Comparison of ENCODE assay signal across 10 cellular contexts in genomic region chr2:88754585-88755305, GRCh38.
DNase-seq lines count a peak whose midpoint lies in the region; ATAC-seq and TF ChIP-seq lines count a peak whose summit lies in the region.
"Had no signal": no experiment of that assay in that cellular context is flagged by ENCODE, and none has a peak within 500 bp of the region (broad histone marks: within the 10 kb centered on the region; RNA-seq: fewer than 3 reads in every experiment).

No MANE protein-coding gene starts in this region.

- peak overlapping the region; percentile 67 to 98 for H3K27ac Mint-ChIP-seq in activated naive CD4-positive, alpha-beta T cell treated with anti-CD3 and anti-CD28 coated beads, Interleukin-2, amount 50 U/mL, for 72 hours

- DNase-seq in GM13977 (ENCODE audit: low spot score), result peak; percentile 40
- DNase-seq in activated naive CD4-positive, alpha-beta T cell treated with anti-CD3 and anti-CD28 coated beads, Interleukin-2, amount 50 U/mL, for 72 hours (ENCODE audit: low spot score in 2 of 2), result no peak
- DNase-seq in NCI-H2196 (lab: John Stamatoyannopoulos, UW; ENCODE audit: unreplicated experiment), result no peak
- DNase-seq in DMS153 (lab: John Stamatoyannopoulos, UW), result no peak
- DNase-seq in effector CD8-positive, alpha-beta T cell (lab: John Stamatoyannopoulos, UW), result no peak
- no peak for DNase-seq in NK-92 (lab: John Stamatoyannopoulos, UW; ENCODE audit: unreplicated experiment)
- DNase-seq: activated T-cell treated with anti-CD3 and anti-CD28 coated beads, Interleukin-2, amount 50 U/mL, for 4 hours; NCI-H1694 had no signal

- no peak for TF ChIP-seq CTCF in GM13977 (IDR thresholded peaks at IDR 0.05; ENCODE audit: extremely low read depth, insufficient read depth, missing control alignments)

- peak; percentile 41 for ATAC-seq in GM21360 (IDR thresholded peaks at IDR 0.05; ENCODE audit: unreplicated experiment)
- peak; percentile 18 for ATAC-seq in HG03342 (IDR thresholded peaks at IDR 0.05; ENCODE audit: unreplicated experiment)
- peak; percentile 15 to 30 for ATAC-seq in activated naive CD4-positive, alpha-beta T cell treated with anti-CD3 and anti-CD28 coated beads, Interleukin-2, amount 50 U/mL, for 72 hours

- peaks cover 36 to 87% of the 10 kb centered on the region in 2 donors for H3K36me3 Mint-ChIP-seq in activated naive CD4-positive, alpha-beta T cell treated with anti-CD3 and anti-CD28 coated beads, Interleukin-2, amount 50 U/mL, for 72 hours

- in situ Hi-C loops in GM13977 (cut with MboI; ENCODE audit: low pct_unique_long_range_greater_than_20kb, low sequenced_read_pairs, unreplicated experiment), result no loop called here

- peaks cover 11 to 14% of the 10 kb centered on the region in 2 donors for H3K9me3 Mint-ChIP-seq in activated naive CD4-positive, alpha-beta T cell treated with anti-CD3 and anti-CD28 coated beads, Interleukin-2, amount 50 U/mL, for 72 hours
